Comparison of ENCODE assay signal across 26 cellular contexts in genomic region chr2:80363330-80363729, GRCh38. TPM values are rescaled to one million over a fixed set of nuclear protein-coding genes. Genes with fewer than 3 reads are reported as not detected.
DNase-seq lines count a peak whose midpoint lies in the region; ATAC-seq and TF ChIP-seq lines count a peak whose summit lies in the region.
"Had no signal": no experiment of that assay in that cellular context is flagged by ENCODE, and none has a peak within 500 bp of the region (broad histone marks: within the 10 kb centered on the region; RNA-seq: fewer than 3 reads in every experiment).

No MANE protein-coding gene starts in this region.

- no peak overlapping the region for H3K9ac ChIP-seq in SK-N-MC (ENCODE audit: insufficient read length)

- no peaks in the 10 kb centered on the region for H3K36me3 ChIP-seq in left ventricle myocardium inferior
- H3K36me3 ChIP-seq in right atrium auricular region: no peaks in the 10 kb centered on the region
- H3K36me3 ChIP-seq in SK-N-MC (ENCODE audit: insufficient read depth, low read length): no peaks in the 10 kb centered on the region
- H3K36me3 ChIP-seq: MG63 had no signal

- H3K4me3 ChIP-seq in left ventricle myocardium inferior (peak overlapping the region; percentile 31), right atrium auricular region (no peak overlapping the region), SK-N-MC (peak overlapping the region; percentile 45)
- H3K4me3 ChIP-seq: A549, MG63 had no signal

- intact Hi-C loops in left ventricle myocardium inferior (cut with micrococcal nuclease): no loop called here

- DNase-seq in left ventricle myocardium inferior (no peak), right atrium auricular region (ENCODE audit: low spot score) (no peak), SK-N-MC (ENCODE audit: low read depth, low spot score) (no peak), kidney tubule cell (ENCODE audit: low spot score) (peak; percentile 39), COLO668 (lab: John Stamatoyannopoulos, UW; ENCODE audit: unreplicated experiment) (no peak)
- no peak for DNase-seq in activated CD4-positive, alpha-beta T cell treated with anti-CD3 and anti-CD28 coated beads, Interleukin-2, amount 50 U/mL, for 1 hour
- DNase-seq: AML-193; CD8-positive, alpha-beta T cell; DMS 273 treated with DMSO at 0.1 percent for 48 hours; DMS79 treated with DMSO at 0.1 percent for 48 hours; GF-D8; H7; MG63; NCI-H1105 treated with DMSO at 0.1 percent for 48 hours; NCI-H146; NCI-H1930; NCI-H2107; NCI-H446; NCI-H524 treated with DMSO at 0.1 percent for 48 hours; SHP77 treated with DMSO at 0.1 percent for 48 hours had no signal

- no peaks in the 10 kb centered on the region for H3K9me3 ChIP-seq in left ventricle myocardium inferior (replicated peaks)
- no peaks in the 10 kb centered on the region for H3K9me3 ChIP-seq in right atrium auricular region
- H3K9me3 ChIP-seq in SK-N-MC (ENCODE audit: low read depth, low read length): no peaks in the 10 kb centered on the region
- H3K9me3 ChIP-seq: MG63 had no signal

- peak overlapping the region; percentile 81 for H3K27ac ChIP-seq in left ventricle myocardium inferior (replicated peaks)
- H3K27ac ChIP-seq in right atrium auricular region: no peak overlapping the region
- peak overlapping the region; percentile 60; the same call in 1 of the 2 replicates for H3K27ac ChIP-seq in SK-N-MC
- H3K27ac ChIP-seq: A549, C4-2B, RWPE1 had no signal

- no peak for ATAC-seq in HG03025 (IDR thresholded peaks at IDR 0.05; ENCODE audit: low FRiP score, unreplicated experiment)
- ATAC-seq: A549; CD8-positive, alpha-beta T cell; Panc1 had no signal

- H3K27me3 ChIP-seq in left ventricle myocardium inferior (ENCODE audit: low read depth) (no peaks in the 10 kb centered on the region), right atrium auricular region (no peaks in the 10 kb centered on the region)
- H3K27me3 ChIP-seq: MG63 had no signal

- H3K4me1 ChIP-seq in left ventricle myocardium inferior (peaks cover 19% of the 10 kb centered on the region), right atrium auricular region (no peaks in the 10 kb centered on the region)
- H3K4me1 ChIP-seq: A549 had no signal

- no peak for TF ChIP-seq CTCF in left ventricle myocardium inferior (IDR thresholded peaks at IDR 0.05; ENCODE audit: borderline replicate concordance)
- TF ChIP-seq CTCF in right atrium auricular region (IDR thresholded peaks at IDR 0.05): no peak

RNA-seq across cellular contexts. Expression of gene LRRTM1, which starts 58.8 kb away (rescaled TPM):
- 0.11 TPM for total RNA-seq in left ventricle myocardium inferior
- total RNA-seq in right atrium auricular region: under 1 TPM; 0.31 to 0.37 TPM
- total RNA-seq: CD8-positive, alpha-beta T cell; LHCN-M2 had no signal

Comparison
In these comparisons a context has a peak if more than half of its experiments do, and no peak if none do; other contexts are left out.
1. H3K27ac ChIP-seq: peak in left ventricle myocardium inferior (single experiment) and SK-N-MC (single experiment); none in right atrium auricular region (0 of 2).
2. H3K4me3 ChIP-seq: peak in left ventricle myocardium inferior (single experiment) and SK-N-MC (single experiment); none in right atrium auricular region (0 of 2).